ENCODE assay signal across 22 cellular contexts in genomic region chr20:24227600-24227999, GRCh38.
"Had no signal": no experiment of that assay in that cellular context is flagged by ENCODE, and none has a peak within 500 bp of the region (broad histone marks: within the 10 kb centered on the region; RNA-seq: fewer than 3 reads in every experiment).

No MANE protein-coding gene starts in this region.

- H3K9me3 ChIP-seq: esophagus muscularis mucosa, gastroesophageal sphincter, heart left ventricle, left lung, lower lobe of right lung, mucosa of descending colon had no signal

- H2AFZ ChIP-seq: hepatocyte had no signal

- DNase-seq: dermis blood vessel endothelial cell; dorsolateral prefrontal cortex; effector CD4-positive, alpha-beta T cell; effector memory CD4-positive, alpha-beta T cell; foreskin keratinocyte; heart left ventricle; hypothalamus; immature natural killer cell; islet precursor cell; kidney; kidney glomerular epithelial cell; left colon; left lung; left ventricle myocardium superior; lower lobe of right lung; mesenchymal stem cell; mucosa of descending colon; naive B cell had no signal

- H3K4me3 ChIP-seq: coronary artery, dorsolateral prefrontal cortex, esophagus muscularis mucosa, gastroesophageal sphincter, heart left ventricle, hepatocyte, left lung, lower lobe of right lung, mucosa of descending colon had no signal

- H3K4me1 ChIP-seq: esophagus muscularis mucosa, foreskin keratinocyte, gastroesophageal sphincter, heart left ventricle, left lung, lower lobe of right lung had no signal

- ATAC-seq: foreskin keratinocyte, gastroesophageal sphincter, heart left ventricle, left colon, left lung, left ventricle myocardium superior, lower lobe of right lung, mucosa of descending colon had no signal

- H3K79me2 ChIP-seq: hepatocyte had no signal

- H3K27me3 ChIP-seq: esophagus muscularis mucosa, foreskin keratinocyte, gastroesophageal sphincter, hepatocyte, left lung had no signal

- H3K4me2 ChIP-seq: hepatocyte had no signal

- H3K36me3 ChIP-seq: esophagus muscularis mucosa, gastroesophageal sphincter, heart left ventricle, left lung, lower lobe of right lung had no signal

- H3K27ac ChIP-seq: coronary artery, dorsolateral prefrontal cortex, esophagus muscularis mucosa, foreskin keratinocyte, gastroesophageal sphincter, heart left ventricle, hepatocyte, left lung, lower lobe of right lung had no signal
